2 cellular contexts compared by ENCODE assay signal in the genomic region with DNA sequence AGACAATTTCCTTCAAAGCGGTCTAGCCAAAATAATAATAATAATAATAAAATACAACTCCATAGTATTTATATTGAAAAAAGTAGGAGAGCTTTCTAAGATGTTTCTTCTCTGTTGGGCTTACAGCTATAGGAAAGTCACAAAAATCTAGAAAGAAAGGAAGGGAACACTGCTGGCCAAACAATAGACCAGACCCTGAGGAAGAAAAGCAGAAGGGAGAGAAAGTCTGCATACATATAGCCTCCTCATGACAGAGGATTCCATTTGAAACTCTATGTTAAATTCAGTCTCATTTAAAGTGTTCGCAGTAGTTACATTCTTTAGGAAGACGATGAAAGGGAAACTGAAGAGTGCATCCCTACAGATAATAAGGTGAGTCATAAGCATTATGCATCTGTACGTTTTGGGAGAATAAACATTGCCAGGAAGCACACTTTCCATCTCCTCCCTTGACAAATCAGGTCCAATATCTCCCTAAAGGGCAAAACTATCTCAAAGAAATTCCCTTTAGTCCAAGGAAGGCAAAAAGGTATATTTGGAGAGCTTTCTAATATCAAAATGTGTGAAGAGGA.
TF ChIP-seq lines count a peak whose summit lies in the region.

No MANE protein-coding gene starts in this region.

TF ChIP-seq in IMR-90, 13 proteins besides CTCF, POLR2A, EP300 and RAD21:
- TF ChIP-seq CHD1 (IDR thresholded peaks at IDR 0.05; ENCODE audit: low read depth, low read length): no peak
- TF ChIP-seq RCOR1 (IDR thresholded peaks at IDR 0.05; ENCODE audit: insufficient replicate concordance, low read length): no peak
- no peak for TF ChIP-seq ELK1 (IDR thresholded peaks at IDR 0.05; ENCODE audit: borderline replicate concordance, low read depth, low read length)
- TF ChIP-seq FOS (IDR thresholded peaks at IDR 0.05; ENCODE audit: low read depth, low read length): no peak
- no peak for TF ChIP-seq BHLHE40 (IDR thresholded peaks at IDR 0.05; ENCODE audit: low read depth, low read length)
- TF ChIP-seq CEBPB (IDR thresholded peaks at IDR 0.05; ENCODE audit: low read depth, low read length): no peak
- no peak for TF ChIP-seq SMC3 (IDR thresholded peaks at IDR 0.05; ENCODE audit: low read depth, low read length)
- no peak for TF ChIP-seq MAFK (IDR thresholded peaks at IDR 0.05; ENCODE audit: low read depth, low read length)
- no peak for TF ChIP-seq MXI1 (IDR thresholded peaks at IDR 0.05; ENCODE audit: borderline replicate concordance, low read depth, low read length)
- TF ChIP-seq RFX5 (IDR thresholded peaks at IDR 0.05; ENCODE audit: low read depth, low read length): no peak
- no peak for TF ChIP-seq NFE2L2 (IDR thresholded peaks at IDR 0.05; ENCODE audit: low read depth, low read length)
- TF ChIP-seq, protein P1, sequence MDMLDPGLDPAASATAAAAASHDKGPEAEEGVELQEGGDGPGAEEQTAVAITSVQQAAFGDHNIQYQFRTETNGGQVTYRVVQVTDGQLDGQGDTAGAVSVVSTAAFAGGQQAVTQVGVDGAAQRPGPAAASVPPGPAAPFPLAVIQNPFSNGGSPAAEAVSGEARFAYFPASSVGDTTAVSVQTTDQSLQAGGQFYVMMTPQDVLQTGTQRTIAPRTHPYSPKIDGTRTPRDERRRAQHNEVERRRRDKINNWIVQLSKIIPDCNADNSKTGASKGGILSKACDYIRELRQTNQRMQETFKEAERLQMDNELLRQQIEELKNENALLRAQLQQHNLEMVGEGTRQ (IDR thresholded peaks at IDR 0.05; ENCODE audit: low read depth, low read length): no peak
- no peak for TF ChIP-seq MAZ (IDR thresholded peaks at IDR 0.05; ENCODE audit: borderline replicate concordance, low read depth, low read length)

TF ChIP-seq in H1, 55 proteins besides CTCF, POLR2A, EP300 and RAD21:
- TF ChIP-seq EGR1 (IDR thresholded peaks at IDR 0.05; ENCODE audit: borderline replicate concordance, low read depth, low read length): no peak
- TF ChIP-seq JUN (IDR thresholded peaks at IDR 0.05; ENCODE audit: low read depth, low read length): 0 out of 2 replicates have a peak, but pooled peaks have one; percentile 7
